In the genomic region with DNA sequence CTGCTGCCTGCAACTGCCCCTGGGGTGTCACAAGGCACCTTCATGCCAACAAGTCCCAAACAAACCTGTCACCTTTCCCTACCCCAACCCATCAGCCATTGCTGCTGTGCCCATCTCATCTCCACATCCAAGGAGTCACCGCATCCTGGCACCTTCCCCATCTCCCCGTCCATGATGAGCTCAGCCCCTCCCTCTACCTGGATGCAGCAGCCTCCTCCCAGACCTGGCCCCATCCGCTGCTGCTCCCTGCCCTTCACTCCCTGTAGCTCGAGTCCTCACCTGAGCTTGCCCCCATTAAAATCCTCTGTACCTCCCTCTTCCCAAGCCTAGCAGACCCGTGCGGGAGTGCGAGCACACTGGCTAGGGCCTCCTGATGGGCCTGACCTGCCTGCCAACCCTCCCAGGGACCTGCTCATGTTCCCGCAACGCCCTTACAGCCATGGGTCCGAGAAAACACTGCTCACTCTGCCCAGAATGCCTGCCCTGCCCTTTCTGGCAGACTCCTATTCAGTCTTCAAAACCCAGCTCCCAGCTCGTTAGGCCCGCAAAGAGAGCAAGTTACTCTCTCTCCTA, we compare ENCODE assay signal across 1 cellular context.
TF ChIP-seq lines count a peak whose summit lies in the region.

No MANE protein-coding gene starts in this region.

TF ChIP-seq in HepG2, 621 proteins besides CTCF, POLR2A, EP300 and RAD21:
- TF ChIP-seq ZNF576 (CRISPR knock-in tag; IDR thresholded peaks at IDR 0.05) (no peak), IKZF5 (CRISPR knock-in tag; IDR thresholded peaks at IDR 0.05) (no peak), NFE2 (CRISPR knock-in tag; IDR thresholded peaks at IDR 0.05) (no peak), FOXA1 (IDR thresholded peaks at IDR 0.05) (no peak), FOXA1 (CRISPR knock-in tag; IDR thresholded peaks at IDR 0.05) (no peak)
- TF ChIP-seq, protein P1, sequence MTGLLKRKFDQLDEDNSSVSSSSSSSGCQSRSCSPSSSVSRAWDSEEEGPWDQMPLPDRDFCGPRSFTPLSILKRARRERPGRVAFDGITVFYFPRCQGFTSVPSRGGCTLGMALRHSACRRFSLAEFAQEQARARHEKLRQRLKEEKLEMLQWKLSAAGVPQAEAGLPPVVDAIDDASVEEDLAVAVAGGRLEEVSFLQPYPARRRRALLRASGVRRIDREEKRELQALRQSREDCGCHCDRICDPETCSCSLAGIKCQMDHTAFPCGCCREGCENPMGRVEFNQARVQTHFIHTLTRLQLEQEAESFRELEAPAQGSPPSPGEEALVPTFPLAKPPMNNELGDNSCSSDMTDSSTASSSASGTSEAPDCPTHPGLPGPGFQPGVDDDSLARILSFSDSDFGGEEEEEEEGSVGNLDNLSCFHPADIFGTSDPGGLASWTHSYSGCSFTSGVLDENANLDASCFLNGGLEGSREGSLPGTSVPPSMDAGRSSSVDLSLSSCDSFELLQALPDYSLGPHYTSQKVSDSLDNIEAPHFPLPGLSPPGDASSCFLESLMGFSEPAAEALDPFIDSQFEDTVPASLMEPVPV (CRISPR knock-in tag; IDR thresholded peaks at IDR 0.05) = no peak
TF ChIP-seq in HepG2: peak in this region for 0.
